In the genomic region with DNA sequence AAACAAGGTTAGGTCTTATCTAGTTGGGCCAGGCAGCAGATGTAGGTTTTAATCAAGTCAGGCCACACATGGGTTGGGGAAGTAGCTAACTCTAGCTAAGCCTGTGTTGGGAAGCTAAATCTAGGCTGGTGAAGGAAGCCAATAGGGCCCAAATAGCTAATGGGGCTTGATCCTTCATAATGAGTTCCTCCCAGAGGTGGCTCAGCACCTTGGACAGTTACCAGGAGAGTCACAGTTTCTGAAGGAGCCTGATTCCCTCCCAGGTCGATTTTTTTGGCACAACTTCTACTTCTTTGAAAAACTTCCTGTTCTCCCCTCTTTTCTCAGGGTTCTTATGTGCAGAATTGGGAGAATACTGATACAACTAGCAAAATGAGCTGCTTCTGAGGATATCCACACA, we compare ENCODE assay signal across 14 cellular contexts.
DNase-seq lines count a peak whose midpoint lies in the region; ATAC-seq, FAIRE-seq and TF ChIP-seq lines count a peak whose summit lies in the region.
"Had no signal": no experiment of that assay in that cellular context is flagged by ENCODE, and none has a peak within 500 bp of the region (broad histone marks: within the 10 kb centered on the region; RNA-seq: fewer than 3 reads in every experiment).

No MANE protein-coding gene starts in this region.

- DNase-seq in NCI-H82 (lab: John Stamatoyannopoulos, UW) (peak; percentile 3), NCI-H82 treated with DMSO at 0.1 percent for 48 hours (lab: John Stamatoyannopoulos, UW; ENCODE audit: unreplicated experiment) (no peak), KBM-7 (peak; percentile 27), astrocyte (ENCODE audit: low read depth) (no peak), mesendoderm (peak; percentile 48), aorta (no peak)
- DNase-seq: activated effector memory CD4-positive, alpha-beta T cell treated with Interleukin-2 at 50 U/mL for 16 hours; NCI-H2227 treated with DMSO at 0.1 percent for 48 hours; small intestine had no signal

- H3K27me3 ChIP-seq in astrocyte (ENCODE audit: insufficient read depth, low read length), result no peaks in the 10 kb centered on the region
- H3K27me3 ChIP-seq in mesendoderm (ENCODE audit: insufficient read depth, low read length, poor library complexity), result no peaks in the 10 kb centered on the region
- no peaks in the 10 kb centered on the region for H3K27me3 ChIP-seq in aorta (ENCODE audit: control insufficient read depth in 1 of 2, insufficient read depth in 2 of 2, low read length in 1 of 2)

- H3K9ac ChIP-seq in astrocyte (ENCODE audit: low read length) (no peak overlapping the region), mesendoderm (ENCODE audit: low read length) (no peak overlapping the region)

- intact Hi-C loops in aorta (cut with DNase I), result no loop called here

- ATAC-seq in HG03432 (IDR thresholded peaks at IDR 0.05; ENCODE audit: unreplicated experiment) (no peak), GM18498 (IDR thresholded peaks at IDR 0.05; ENCODE audit: unreplicated experiment) (no peak), aorta (ENCODE audit: low FRiP score) (no peak)
- ATAC-seq: stimulated activated effector memory CD8-positive, alpha-beta T cell treated with anti-CD3 and anti-CD28 coated beads, Interleukin-12 subunit alpha, Interleukin-12 subunit beta, amount 100 ng/mL, for 72 hours had no signal

- H3K56ac ChIP-seq in mesendoderm (ENCODE audit: low read length), result no peak overlapping the region

- no peak overlapping the region for H3K18ac ChIP-seq in mesendoderm (ENCODE audit: low read length)

- TF ChIP-seq CTCF in astrocyte (IDR thresholded peaks at IDR 0.05; ENCODE audit: insufficient read depth, low read depth, low read length), result no peak

- peak; percentile 90 for FAIRE-seq in astrocyte (lab: Jason Lieb, UNC)
- FAIRE-seq: A204.1, endometrium, small intestine had no signal

- no peaks in the 10 kb centered on the region for H3K36me3 Mint-ChIP-seq in astrocyte (ENCODE audit: low read depth, unreplicated experiment)
- H3K36me3 Mint-ChIP-seq: stimulated activated effector memory CD8-positive, alpha-beta T cell treated with anti-CD3 and anti-CD28 coated beads, Interleukin-12 subunit alpha, Interleukin-12 subunit beta, amount 100 ng/mL, for 72 hours had no signal

- no peaks in the 10 kb centered on the region for H3K79me1 ChIP-seq in mesendoderm (ENCODE audit: low read length)

- H4K20me1 ChIP-seq in astrocyte (ENCODE audit: insufficient read depth, low read length), result no peaks in the 10 kb centered on the region

- H4K5ac ChIP-seq in mesendoderm (ENCODE audit: low read length), result no peak overlapping the region

- no CpG with 5 or more reads among the region's 1 CpG for WGBS in mesendoderm (ENCODE audit: extremely low coverage, insufficient coverage, low lambda C conversion rate)
- 0 to 4% methylated on average over 1 of the region's 1 CpG for WGBS in aorta, 2 donors

- H4K8ac ChIP-seq in mesendoderm (ENCODE audit: low read depth, low read length), result no peak overlapping the region

- H3K4me2 ChIP-seq in astrocyte (ENCODE audit: low read length) (no peak overlapping the region), mesendoderm (ENCODE audit: low read length) (no peak overlapping the region)

- no peak overlapping the region for H2BK5ac ChIP-seq in mesendoderm (ENCODE audit: low read length)

- no peak overlapping the region for H2AK5ac ChIP-seq in mesendoderm (ENCODE audit: low read length)

- no peak overlapping the region for H3K27ac ChIP-seq in astrocyte (ENCODE audit: low read depth, low read length)
- H3K27ac ChIP-seq in mesendoderm (ENCODE audit: low read depth, low read length), result no peak overlapping the region
- H3K27ac ChIP-seq in aorta (ENCODE audit: low read depth in 1 of 2, low read length in 2 of 2), result no peak overlapping the region

- no peak overlapping the region for H2BK120ac ChIP-seq in mesendoderm (ENCODE audit: low read depth, low read length)

- H3K4me1 ChIP-seq in astrocyte (ENCODE audit: insufficient read depth, low read length) (no peaks in the 10 kb centered on the region), mesendoderm (ENCODE audit: control insufficient read depth, low read depth, low read length) (no peaks in the 10 kb centered on the region), aorta (ENCODE audit: control insufficient read depth in 1 of 2, insufficient read depth in 2 of 2, low read length in 2 of 2) (no peaks in the 10 kb centered on the region)

- no peaks in the 10 kb centered on the region for H3K4me1 Mint-ChIP-seq in astrocyte (ENCODE audit: low read depth, unreplicated experiment)
- H3K4me1 Mint-ChIP-seq: stimulated activated effector memory CD8-positive, alpha-beta T cell treated with anti-CD3 and anti-CD28 coated beads, Interleukin-12 subunit alpha, Interleukin-12 subunit beta, amount 100 ng/mL, for 72 hours had no signal

- H3K36me3 ChIP-seq in astrocyte (ENCODE audit: insufficient read depth, low read length) (no peaks in the 10 kb centered on the region), mesendoderm (ENCODE audit: control insufficient read depth, insufficient read depth, low read length) (no peaks in the 10 kb centered on the region), aorta (ENCODE audit: control insufficient read depth in 1 of 2, insufficient read depth in 2 of 2, low read length in 1 of 2) (no peaks in the 10 kb centered on the region)

- H3K9me3 ChIP-seq in astrocyte (ENCODE audit: insufficient read depth, low read depth, low read length), result no peaks in the 10 kb centered on the region
- H3K9me3 ChIP-seq in aorta (ENCODE audit: control insufficient read depth, low read length), result no peaks in the 10 kb centered on the region

- no peak overlapping the region for H2AFZ ChIP-seq in astrocyte (ENCODE audit: low read depth, low read length)

- no peak overlapping the region for H3K23ac ChIP-seq in mesendoderm (ENCODE audit: low read length)

- no peak overlapping the region for H3K4me3 Mint-ChIP-seq in astrocyte (ENCODE audit: unreplicated experiment)
- H3K4me3 Mint-ChIP-seq: stimulated activated effector memory CD8-positive, alpha-beta T cell treated with anti-CD3 and anti-CD28 coated beads, Interleukin-12 subunit alpha, Interleukin-12 subunit beta, amount 100 ng/mL, for 72 hours had no signal

- H3K9me3 Mint-ChIP-seq in astrocyte (ENCODE audit: unreplicated experiment), result no peaks in the 10 kb centered on the region
- H3K9me3 Mint-ChIP-seq: stimulated activated effector memory CD8-positive, alpha-beta T cell treated with anti-CD3 and anti-CD28 coated beads, Interleukin-12 subunit alpha, Interleukin-12 subunit beta, amount 100 ng/mL, for 72 hours had no signal

- no peak overlapping the region for H3K4me3 ChIP-seq in astrocyte (ENCODE audit: insufficient read depth, low read depth, low read length)
- H3K4me3 ChIP-seq in mesendoderm (ENCODE audit: low read length), result no peak overlapping the region
- no peak overlapping the region for H3K4me3 ChIP-seq in aorta (ENCODE audit: low read length in 2 of 2)

- H2BK15ac ChIP-seq in mesendoderm (replicated peaks; ENCODE audit: low read depth), result no peak overlapping the region

- no peaks in the 10 kb centered on the region for H3K79me2 ChIP-seq in astrocyte (ENCODE audit: insufficient read depth, low read length)
- H3K79me2 ChIP-seq in mesendoderm (ENCODE audit: control insufficient read depth, insufficient read depth, low read length), result no peaks in the 10 kb centered on the region

- in situ Hi-C loops in KBM-7 (cut with MboI; ENCODE audit: low pct_unique_long_range_greater_than_20kb, low sequenced_read_pairs), result no loop called here

- no peak overlapping the region for H3K4ac ChIP-seq in mesendoderm (ENCODE audit: low read depth, low read length)

- no peak overlapping the region for H3K27ac Mint-ChIP-seq in astrocyte (ENCODE audit: unreplicated experiment)
- H3K27ac Mint-ChIP-seq: stimulated activated effector memory CD8-positive, alpha-beta T cell treated with anti-CD3 and anti-CD28 coated beads, Interleukin-12 subunit alpha, Interleukin-12 subunit beta, amount 100 ng/mL, for 72 hours had no signal

- no peaks in the 10 kb centered on the region for H3K27me3 Mint-ChIP-seq in astrocyte (ENCODE audit: low read depth, unreplicated experiment)

Comparison
In these comparisons a context has a peak if more than half of its experiments do, and no peak if none do; other contexts are left out.
1. DNase-seq: peak in NCI-H82 (single experiment), KBM-7 (single experiment) and mesendoderm (single experiment); none in NCI-H82 treated with DMSO at 0.1 percent for 48 hours (single experiment), astrocyte (single experiment) and aorta (0 of 2).